In the genomic region with DNA sequence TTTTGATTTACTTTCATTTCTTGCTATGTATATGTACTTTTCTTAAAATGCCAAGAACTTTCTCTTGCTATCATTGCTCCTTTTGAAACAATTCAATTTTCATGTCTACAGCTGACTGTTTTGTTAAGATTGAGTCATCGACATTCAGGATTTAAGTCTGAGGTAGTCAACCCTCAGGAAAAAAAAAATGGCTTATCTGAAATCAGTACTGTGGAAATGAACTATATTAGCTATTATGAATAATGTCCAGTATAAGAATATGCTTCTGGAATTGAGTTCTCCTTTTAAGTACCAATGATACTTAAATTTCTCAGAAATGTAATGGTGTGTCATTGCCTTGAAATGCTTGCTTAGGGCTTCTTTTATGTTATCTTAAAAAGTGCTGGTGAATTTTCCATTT, we compare ENCODE assay signal across 12 cellular contexts. TPM values are rescaled to one million over a fixed set of nuclear protein-coding genes. Genes with fewer than 3 reads are reported as not detected.
DNase-seq lines count a peak whose midpoint lies in the region; ATAC-seq and TF ChIP-seq lines count a peak whose summit lies in the region.
"Had no signal": no experiment of that assay in that cellular context is flagged by ENCODE, and none has a peak within 500 bp of the region (broad histone marks: within the 10 kb centered on the region; RNA-seq: fewer than 3 reads in every experiment).

No MANE protein-coding gene starts in this region.

- no peak overlapping the region for H3K4me3 ChIP-seq in epithelial cell of esophagus (ENCODE audit: low read length)
- H3K4me3 ChIP-seq in smooth muscle cell: no peak overlapping the region
- H3K4me3 ChIP-seq: PC-9 had no signal

- WGBS in smooth muscle cell (ENCODE audit: low lambda C conversion rate): 57% methylated on average over 1 of the region's 1 CpG

- peaks cover 76% of the 10 kb centered on the region for H3K4me1 Mint-ChIP-seq in activated CD4-positive, alpha-beta T cell treated with anti-CD3 and anti-CD28 coated beads, Interleukin-2, amount 10 ng/mL, durations not matched to agents 7 days and 5 days
- H3K4me1 Mint-ChIP-seq in T-helper 17 cell: peaks cover 52% of the 10 kb centered on the region

- no peak overlapping the region for H3K9ac ChIP-seq in smooth muscle cell (ENCODE audit: low read depth)

- H3K36me3 ChIP-seq in smooth muscle cell (ENCODE audit: low read depth): no peaks in the 10 kb centered on the region

- no peaks in the 10 kb centered on the region for H3K27me3 Mint-ChIP-seq in activated CD4-positive, alpha-beta T cell treated with anti-CD3 and anti-CD28 coated beads, Interleukin-2, amount 10 ng/mL, durations not matched to agents 7 days and 5 days
- no peaks in the 10 kb centered on the region for H3K27me3 Mint-ChIP-seq in T-helper 17 cell

- no peaks in the 10 kb centered on the region for H3K9me3 Mint-ChIP-seq in activated CD4-positive, alpha-beta T cell treated with anti-CD3 and anti-CD28 coated beads, Interleukin-2, amount 10 ng/mL, durations not matched to agents 7 days and 5 days
- H3K9me3 Mint-ChIP-seq: endodermal cell, WTC11 had no signal

- no peak overlapping the region for H2AFZ ChIP-seq in smooth muscle cell (ENCODE audit: low read depth)
- H2AFZ ChIP-seq: PC-9 had no signal

- no peak overlapping the region for H3K4me3 Mint-ChIP-seq in activated CD4-positive, alpha-beta T cell treated with anti-CD3 and anti-CD28 coated beads, Interleukin-2, amount 10 ng/mL, durations not matched to agents 7 days and 5 days
- peak overlapping the region; percentile 55 for H3K4me3 Mint-ChIP-seq in T-helper 17 cell
- H3K4me3 Mint-ChIP-seq: endodermal cell, WTC11 had no signal

- DNase-seq in activated CD4-positive, alpha-beta T cell treated with anti-CD3 and anti-CD28 coated beads, Interleukin-2, amount 10 ng/mL, durations not matched to agents 7 days and 5 days: no peak
- no peak for DNase-seq in activated CD4-positive, alpha-beta T cell treated with anti-CD3 and anti-CD28 coated beads for 4 hours
- DNase-seq in T-helper 17 cell (no peak), epithelial cell of esophagus (ENCODE audit: low read depth) (peak; percentile 63), smooth muscle cell (lab: John Stamatoyannopoulos, UW; ENCODE audit: unreplicated experiment) (no peak), MV-4-11 (lab: John Stamatoyannopoulos, UW) (no peak)
- DNase-seq: endodermal cell, NCI-H2107, PC-9 had no signal

- no peak for ATAC-seq in T-helper 17 cell
- ATAC-seq in HG03095 (IDR thresholded peaks at IDR 0.05; ENCODE audit: unreplicated experiment): no peak
- ATAC-seq in HG03442 (IDR thresholded peaks at IDR 0.05; ENCODE audit: unreplicated experiment): no peak
- ATAC-seq: WTC11 had no signal

- H3K79me2 ChIP-seq in smooth muscle cell (ENCODE audit: low read depth): peaks cover 49% of the 10 kb centered on the region

- CTCF ChIA-PET in activated CD4-positive, alpha-beta T cell treated with anti-CD3 and anti-CD28 coated beads, Interleukin-2, amount 10 ng/mL, durations not matched to agents 7 days and 5 days (lab: Charles Lee): interaction anchor here (0.6 to 3.2 kb wide), 5 partner anchors 15 to 449 kb away, joined by 3 to 11 read pairs (median 3); no protein-coding TSS in a partner anchor

- H3K27me3 ChIP-seq in smooth muscle cell (ENCODE audit: low read depth): no peaks in the 10 kb centered on the region

- peaks cover 29% of the 10 kb centered on the region for H3F3A ChIP-seq in smooth muscle cell (ENCODE audit: low read depth)

- POLR2A ChIA-PET in activated CD4-positive, alpha-beta T cell treated with anti-CD3 and anti-CD28 coated beads, Interleukin-2, amount 10 ng/mL, durations not matched to agents 7 days and 5 days (lab: Charles Lee): no interaction called here

- H3K9me3 ChIP-seq in T-helper 17 cell (ENCODE audit: control insufficient read depth, low read length, poor library complexity, severe bottlenecking): no peaks in the 10 kb centered on the region
- no peaks in the 10 kb centered on the region for H3K9me3 ChIP-seq in smooth muscle cell (replicated peaks; ENCODE audit: low read depth)

- H3K4me2 ChIP-seq in smooth muscle cell: peak overlapping the region; percentile 50
- H3K4me2 ChIP-seq: PC-9 had no signal

- no peak for TF ChIP-seq CTCF in epithelial cell of esophagus (IDR thresholded peaks at IDR 0.05; ENCODE audit: insufficient read depth, low read depth, low read length, missing control alignments)
- TF ChIP-seq CTCF in smooth muscle cell (IDR thresholded peaks at IDR 0.05; ENCODE audit: borderline replicate concordance, insufficient read depth, poor library complexity, severe bottlenecking): no peak

- peak overlapping the region; percentile 51 for H3K27ac ChIP-seq in smooth muscle cell (ENCODE audit: low read depth)
- H3K27ac ChIP-seq: PC-9 had no signal

- peaks cover 19% of the 10 kb centered on the region for H3K4me1 ChIP-seq in smooth muscle cell (ENCODE audit: low read depth)

- peaks cover 78% of the 10 kb centered on the region for H3K36me3 Mint-ChIP-seq in activated CD4-positive, alpha-beta T cell treated with anti-CD3 and anti-CD28 coated beads, Interleukin-2, amount 10 ng/mL, durations not matched to agents 7 days and 5 days (ENCODE audit: low read depth)
- H3K36me3 Mint-ChIP-seq in T-helper 17 cell (ENCODE audit: low read depth): peaks cover 10% of the 10 kb centered on the region

- H3K27ac Mint-ChIP-seq in activated CD4-positive, alpha-beta T cell treated with anti-CD3 and anti-CD28 coated beads, Interleukin-2, amount 10 ng/mL, durations not matched to agents 7 days and 5 days: peak overlapping the region; percentile 38
- H3K27ac Mint-ChIP-seq in T-helper 17 cell: peak overlapping the region; percentile 81
- H3K27ac Mint-ChIP-seq: endodermal cell, WTC11 had no signal

- peaks cover 46% of the 10 kb centered on the region for H4K20me1 ChIP-seq in smooth muscle cell (ENCODE audit: low read depth)

RNA-seq across cellular contexts. Expression of a gene that starts 37.9 kb away (rescaled TPM):
- total RNA-seq in activated CD4-positive, alpha-beta T cell treated with anti-CD3 and anti-CD28 coated beads, Interleukin-2, amount 10 ng/mL, durations not matched to agents 7 days and 5 days: 100 to 1,000 TPM; 167 to 184 TPM
- total RNA-seq in T-helper 17 cell: 100 to 1,000 TPM; 130 to 140 TPM
- 81.2 and 85.1 TPM in 2 replicates for total RNA-seq in smooth muscle cell
- 15.7 and 34.2 TPM in 2 replicates for polyA plus RNA-seq in smooth muscle cell

RNA-seq across cellular contexts. Expression of a gene that starts 58.6 kb away (rescaled TPM):
- total RNA-seq in activated CD4-positive, alpha-beta T cell treated with anti-CD3 and anti-CD28 coated beads, Interleukin-2, amount 10 ng/mL, durations not matched to agents 7 days and 5 days: 10 to 100 TPM; 56.0 to 62.4 TPM
- 10 to 100 TPM; 26.3 to 38.6 TPM for total RNA-seq in T-helper 17 cell
- 116 and 136 TPM in 2 replicates for total RNA-seq in smooth muscle cell
- polyA plus RNA-seq in smooth muscle cell: 64.5 and 79.5 TPM in 2 replicates
